ENCODE assay signal across 10 cellular contexts in genomic region chrX:134547047-134547679, GRCh38.
DNase-seq lines count a peak whose midpoint lies in the region; ATAC-seq, FAIRE-seq and TF ChIP-seq lines count a peak whose summit lies in the region.
"Had no signal": no experiment of that assay in that cellular context is flagged by ENCODE, and none has a peak within 500 bp of the region (broad histone marks: within the 10 kb centered on the region; RNA-seq: fewer than 3 reads in every experiment).

No MANE protein-coding gene starts in this region.

- TF ChIP-seq POLR2A in spleen (IDR thresholded peaks at IDR 0.05), result no peak

- H3K4me2 ChIP-seq in astrocyte (ENCODE audit: low read length) (peak overlapping the region; percentile 89), hepatocyte (peak overlapping the region; percentile 87)

- H3K27ac ChIP-seq in HUES64 (ENCODE audit: low read depth, low read length) (no peak overlapping the region), astrocyte (ENCODE audit: low read depth, low read length) (no peak overlapping the region), hepatocyte (peak overlapping the region; percentile 95), spleen (peak overlapping the region in 1 of 8 donors; percentile 86)
- H3K27ac ChIP-seq: lower lobe of right lung had no signal

- H4K20me1 ChIP-seq in astrocyte (ENCODE audit: insufficient read depth, low read length) (no peaks in the 10 kb centered on the region), hepatocyte (ENCODE audit: insufficient read depth, poor library complexity, severe bottlenecking) (no peaks in the 10 kb centered on the region)

- H3K4me3 ChIP-seq in HUES64 (ENCODE audit: low read length) (peak overlapping the region; percentile 71; the same call in 1 of the 2 replicates), astrocyte (ENCODE audit: insufficient read depth, low read depth, low read length) (peak overlapping the region; percentile 79), hepatocyte (no peak overlapping the region), spleen (peak overlapping the region in 5 of 8 donors; percentile 34 to 73 (median 50))

- H3K4me1 ChIP-seq in HUES64 (ENCODE audit: insufficient read depth, low read length), result peaks cover 50% of the 10 kb centered on the region
- peaks cover 44% of the 10 kb centered on the region for H3K4me1 ChIP-seq in astrocyte (ENCODE audit: insufficient read depth, low read length)
- H3K4me1 ChIP-seq in hepatocyte (ENCODE audit: insufficient read depth), result no peaks in the 10 kb centered on the region
- peaks cover 0 to 76% (median 17%) of the 10 kb centered on the region in 6 donors for H3K4me1 ChIP-seq in spleen
- H3K4me1 ChIP-seq: lower lobe of right lung had no signal

- no peak for ATAC-seq in GM21717 (IDR thresholded peaks at IDR 0.05; ENCODE audit: unreplicated experiment)
- ATAC-seq: lower lobe of right lung had no signal

- no peaks in the 10 kb centered on the region for H3K9me2 ChIP-seq in hepatocyte (replicated peaks; ENCODE audit: insufficient read depth)

- no peak overlapping the region for H2AFZ ChIP-seq in astrocyte (ENCODE audit: low read depth, low read length)
- no peak overlapping the region for H2AFZ ChIP-seq in hepatocyte

- no peaks in the 10 kb centered on the region for H3K9me3 Mint-ChIP-seq in astrocyte (ENCODE audit: unreplicated experiment)

- TF ChIP-seq CTCF in astrocyte (IDR thresholded peaks at IDR 0.05; ENCODE audit: insufficient read depth, low read depth, low read length), result no peak
- TF ChIP-seq CTCF in hepatocyte (IDR thresholded peaks at IDR 0.05; ENCODE audit: poor library complexity), result no peak
- TF ChIP-seq CTCF in spleen (IDR thresholded peaks at IDR 0.05 in 8 of 11, conservative IDR thresholded peaks at IDR 0.05 in 3 of 11), result no peak

- H3K36me3 Mint-ChIP-seq in astrocyte (ENCODE audit: low read depth, unreplicated experiment), result peaks cover 7% of the 10 kb centered on the region

- intact Hi-C loops in spleen (cut with DNase I; ENCODE audit: low total_unique reads), result no loop called here

- H3K9ac ChIP-seq in HUES64 (ENCODE audit: low read depth, low read length) (no peak overlapping the region), astrocyte (ENCODE audit: low read length) (peak overlapping the region; percentile 87)

- WGBS in HUES64, result 70% methylated on average over 7 of the region's 7 CpGs
- WGBS in hepatocyte (ENCODE audit: low lambda C conversion rate, missing lambda C conversion rate), result 62% methylated on average over 7 of the region's 7 CpGs
- 43 to 60% (median 48%) methylated on average over 7 of the region's 7 CpGs for WGBS in spleen, 5 donors

- H3K9me3 ChIP-seq in HUES64 (ENCODE audit: insufficient read depth, low read depth, low read length), result no peaks in the 10 kb centered on the region
- no peaks in the 10 kb centered on the region for H3K9me3 ChIP-seq in astrocyte (ENCODE audit: insufficient read depth, low read depth, low read length)
- no peaks in the 10 kb centered on the region for H3K9me3 ChIP-seq in hepatocyte (ENCODE audit: low read depth)
- H3K9me3 ChIP-seq in spleen, result no peaks in the 10 kb centered on the region
- H3K9me3 ChIP-seq: lower lobe of right lung had no signal

- H3K27me3 ChIP-seq in HUES64 (ENCODE audit: insufficient read depth, low read length), result peaks cover 45% of the 10 kb centered on the region
- H3K27me3 ChIP-seq in astrocyte (ENCODE audit: insufficient read depth, low read length), result no peaks in the 10 kb centered on the region
- H3K27me3 ChIP-seq in hepatocyte, result no peaks in the 10 kb centered on the region
- peaks cover 0 to 82% (median 52%) of the 10 kb centered on the region in 7 donors for H3K27me3 ChIP-seq in spleen (replicated peaks in 1 of 7)

- FAIRE-seq in astrocyte (lab: Jason Lieb, UNC), result no peak
- FAIRE-seq: HTR-8/SVneo had no signal

- peak overlapping the region; percentile 63 for H3K27ac Mint-ChIP-seq in astrocyte (ENCODE audit: unreplicated experiment)

- no peaks in the 10 kb centered on the region for H3K36me3 ChIP-seq in HUES64 (ENCODE audit: insufficient read depth, low read length)
- peaks cover 4% of the 10 kb centered on the region for H3K36me3 ChIP-seq in astrocyte (ENCODE audit: insufficient read depth, low read length)
- H3K36me3 ChIP-seq in hepatocyte (replicated peaks; ENCODE audit: insufficient read depth, low read depth), result no peaks in the 10 kb centered on the region
- peaks cover 0 to 7% (median 0%) of the 10 kb centered on the region in 6 donors for H3K36me3 ChIP-seq in spleen
- H3K36me3 ChIP-seq: lower lobe of right lung had no signal

- peak overlapping the region; percentile 99 for H3K4me3 Mint-ChIP-seq in astrocyte (ENCODE audit: unreplicated experiment)

- DNase-seq in astrocyte (ENCODE audit: low read depth), result no peak
- DNase-seq in hepatocyte (ENCODE audit: low spot score), result no peak
- DNase-seq in spleen, result no peak
- no peak for DNase-seq in NCI-H82 treated with DMSO at 0.1 percent for 48 hours (lab: John Stamatoyannopoulos, UW; ENCODE audit: unreplicated experiment)
- no peak for DNase-seq in NCI-H187 treated with DMSO at 0.1 percent for 48 hours (lab: John Stamatoyannopoulos, UW)
- DNase-seq: lower lobe of right lung, NCI-H2029 treated with DMSO at 0.1 percent for 48 hours had no signal

- H3K79me2 ChIP-seq in astrocyte (ENCODE audit: insufficient read depth, low read length), result peaks cover 26% of the 10 kb centered on the region
- H3K79me2 ChIP-seq in hepatocyte, result peaks cover 16% of the 10 kb centered on the region

- H3K4me1 Mint-ChIP-seq in astrocyte (ENCODE audit: low read depth, unreplicated experiment), result peaks cover 23% of the 10 kb centered on the region

- H3K27me3 Mint-ChIP-seq in astrocyte (ENCODE audit: low read depth, unreplicated experiment), result no peaks in the 10 kb centered on the region
